ENCODE assay signal across 22 cellular contexts in the genomic region with DNA sequence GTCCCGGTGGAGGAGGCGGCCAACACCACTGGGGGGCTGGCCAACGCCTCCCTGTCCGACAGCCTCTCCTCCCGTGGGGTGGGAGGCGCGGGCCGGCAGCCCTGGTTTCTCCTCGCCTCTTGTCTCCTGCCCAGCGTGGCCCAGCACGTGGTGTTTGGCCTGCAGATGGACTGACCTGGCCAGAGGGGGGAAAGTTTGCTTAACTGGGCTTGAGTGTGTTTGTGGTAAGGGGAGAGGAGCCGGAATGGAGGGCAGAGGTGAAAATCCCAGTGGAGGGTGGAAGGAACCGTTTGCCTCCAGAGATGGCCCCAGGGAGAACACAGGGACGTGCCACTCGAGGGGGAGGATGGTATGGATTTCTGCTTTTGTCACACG. TPM values are rescaled to one million over a fixed set of nuclear protein-coding genes. Genes with fewer than 3 reads are reported as not detected.
"Had no signal": no experiment of that assay in that cellular context is flagged by ENCODE, and none has a peak within 500 bp of the region (broad histone marks: within the 10 kb centered on the region; RNA-seq: fewer than 3 reads in every experiment).

No MANE protein-coding gene starts in this region.

- DNase-seq: activated B cell treated with CpG ODN at 0.5 μM for 24 hours; activated CD4-positive, alpha-beta T cell treated with anti-CD3 and anti-CD28 coated beads for 48 hours; activated CD8-positive, alpha-beta memory T cell treated with anti-CD3 and anti-CD28 coated beads, Interleukin-2, amount 50 U/mL, for 48 hours; activated gamma-delta T cell treated with Interleukin-2 at 50 U/mL for 16 hours; amniotic stem cell; cortex of kidney; effector memory CD4-positive, alpha-beta T cell; heart right ventricle; left ventricle myocardium superior; sigmoid colon; spleen; stimulated activated naive CD8-positive, alpha-beta T cell treated with anti-CD3 and anti-CD28 coated beads, Interleukin-15, amount 100 ng/mL, for 72 hours; SW 1271; testis; upper lobe of right lung had no signal

- H3K27ac Mint-ChIP-seq: activated B cell treated with CpG ODN at 0.5 μM for 24 hours; activated naive CD8-positive, alpha-beta T cell; memory B cell had no signal

- H3K9me3 ChIP-seq: gastroesophageal sphincter, heart right ventricle, pancreas, sigmoid colon, spleen, testis, upper lobe of right lung had no signal

- H3K9me3 Mint-ChIP-seq: activated B cell treated with CpG ODN at 0.5 μM for 24 hours; central memory CD8-positive, alpha-beta T cell; memory B cell; stimulated activated naive CD8-positive, alpha-beta T cell treated with anti-CD3 and anti-CD28 coated beads, Interleukin-15, amount 100 ng/mL, for 72 hours had no signal

- H3K4me3 ChIP-seq: gastroesophageal sphincter, heart right ventricle, pancreas, sigmoid colon, spleen, upper lobe of right lung had no signal

- H3K4me1 Mint-ChIP-seq: activated B cell treated with CpG ODN at 0.5 μM for 24 hours; central memory CD8-positive, alpha-beta T cell; memory B cell; stimulated activated naive CD8-positive, alpha-beta T cell treated with anti-CD3 and anti-CD28 coated beads, Interleukin-15, amount 100 ng/mL, for 72 hours had no signal

- H3K36me3 ChIP-seq: gastroesophageal sphincter, heart right ventricle, pancreas, sigmoid colon, spleen, upper lobe of right lung had no signal

- H3K27ac ChIP-seq: gastroesophageal sphincter, heart right ventricle, pancreas, sigmoid colon, spleen, testis, upper lobe of right lung had no signal

- H3K27me3 Mint-ChIP-seq: activated B cell treated with CpG ODN at 0.5 μM for 24 hours; activated naive CD8-positive, alpha-beta T cell; central memory CD8-positive, alpha-beta T cell; memory B cell; stimulated activated naive CD8-positive, alpha-beta T cell treated with anti-CD3 and anti-CD28 coated beads, Interleukin-15, amount 100 ng/mL, for 72 hours had no signal

- H3K4me1 ChIP-seq: gastroesophageal sphincter, heart right ventricle, pancreas, sigmoid colon, spleen, testis, upper lobe of right lung had no signal

- H3K4me3 Mint-ChIP-seq: activated B cell treated with CpG ODN at 0.5 μM for 24 hours; activated naive CD8-positive, alpha-beta T cell; central memory CD8-positive, alpha-beta T cell; memory B cell; stimulated activated naive CD8-positive, alpha-beta T cell treated with anti-CD3 and anti-CD28 coated beads, Interleukin-15, amount 100 ng/mL, for 72 hours had no signal

- H3K36me3 Mint-ChIP-seq: activated naive CD8-positive, alpha-beta T cell; memory B cell had no signal

- H3K27me3 ChIP-seq: gastroesophageal sphincter, pancreas, sigmoid colon, spleen, testis, upper lobe of right lung had no signal

- ATAC-seq: gastroesophageal sphincter; left ventricle myocardium superior; pancreas; stimulated activated naive CD8-positive, alpha-beta T cell treated with anti-CD3 and anti-CD28 coated beads, Interleukin-15, amount 100 ng/mL, for 72 hours; upper lobe of right lung had no signal

RNA-seq across cellular contexts. Expression of gene NYX, which starts 27.6 kb away (rescaled TPM):
- total RNA-seq: activated B cell treated with CpG ODN at 0.5 μM for 24 hours; gastroesophageal sphincter; heart right ventricle; kidney epithelial cell; left ventricle myocardium superior; pancreas; sigmoid colon; T-helper 2 cell treated with Interferon-gamma antibody and Interleukin-4, amounts not matched to agents 100 ng/mL and 5 ng/mL, for 36 hours; upper lobe of right lung had no signal
